9 cellular contexts compared by ENCODE assay signal in the genomic region with DNA sequence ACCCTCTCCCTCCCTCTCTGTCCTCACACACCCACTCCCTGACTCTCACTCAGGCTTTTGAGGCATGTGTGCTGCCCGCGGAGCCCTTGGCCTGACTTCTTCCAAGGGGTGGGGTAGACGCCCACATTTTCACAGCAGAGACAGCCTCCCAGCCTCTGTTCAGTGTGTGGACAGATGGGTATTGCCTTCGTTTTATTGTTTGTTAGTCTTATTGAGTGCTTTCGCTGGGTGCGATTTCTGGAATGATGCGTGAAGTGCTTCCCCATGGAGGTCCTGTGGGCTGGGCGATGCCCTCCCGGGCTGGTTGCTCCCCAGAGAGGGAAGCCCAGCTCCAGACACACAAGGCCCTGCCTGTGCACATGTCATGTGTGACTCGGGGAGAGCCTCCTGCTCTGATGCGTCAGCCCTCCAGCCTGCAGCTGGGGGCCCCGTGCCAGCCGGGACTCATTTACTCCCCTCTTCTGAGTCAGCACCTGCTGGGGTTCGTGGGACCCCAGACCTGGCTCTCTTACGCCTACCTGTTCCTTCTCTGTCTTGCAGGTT. TPM values are rescaled to one million over a fixed set of nuclear protein-coding genes. Genes with fewer than 3 reads are reported as not detected.
DNase-seq lines count a peak whose midpoint lies in the region; ATAC-seq, FAIRE-seq and TF ChIP-seq lines count a peak whose summit lies in the region.
"Had no signal": no experiment of that assay in that cellular context is flagged by ENCODE, and none has a peak within 500 bp of the region (broad histone marks: within the 10 kb centered on the region; RNA-seq: fewer than 3 reads in every experiment).

No MANE protein-coding gene starts in this region.

- no peak for ATAC-seq in HepG2
- ATAC-seq in right lobe of liver, result no peak

- DNase-seq in HepG2 (ENCODE audit: low spot score) (no peak), right lobe of liver (no peak), mammary epithelial cell (peak; percentile 46), mesenchymal stem cell (peak; percentile 16), vagina (ENCODE audit: extremely low spot score in 2 of 2) (no peak), cortex of kidney (lab: John Stamatoyannopoulos, UW) (no peak), mucosa of gallbladder (ENCODE audit: low spot score) (no peak), dermis blood vessel endothelial cell (no peak)
- DNase-seq: activated CD4-positive, CD25-positive, alpha-beta regulatory T cell had no signal

- FAIRE-seq in HepG2 (lab: Jason Lieb, UNC), result no peak

- H3K4me2 ChIP-seq in HepG2 (ENCODE audit: low read depth, low read length) (no peak overlapping the region), mammary epithelial cell (ENCODE audit: insufficient read depth, low read depth, low read length) (peak overlapping the region; percentile 16), mesenchymal stem cell (ENCODE audit: low read length, poor library complexity, severe bottlenecking) (no peak overlapping the region)

- peaks cover 45% of the 10 kb centered on the region for H3K79me1 ChIP-seq in mesenchymal stem cell (replicated peaks; ENCODE audit: low read length, poor library complexity, severe bottlenecking)

- no peak overlapping the region for H3K23ac ChIP-seq in mesenchymal stem cell (ENCODE audit: low read length in 2 of 2)

- H3K27ac ChIP-seq in HepG2 (ENCODE audit: extremely low read length, insufficient read depth, low read length), result no peak overlapping the region
- peak overlapping the region in 1 of 3 donors; percentile 29 for H3K27ac ChIP-seq in right lobe of liver
- H3K27ac ChIP-seq in mammary epithelial cell (ENCODE audit: insufficient read depth, low read depth, low read length), result peak overlapping the region; percentile 50
- no peak overlapping the region for H3K27ac ChIP-seq in mesenchymal stem cell (ENCODE audit: low read length, poor library complexity, severe bottlenecking)
- H3K27ac ChIP-seq in vagina, result peak overlapping the region; percentile 7

- no peak overlapping the region for H3K18ac ChIP-seq in mesenchymal stem cell (ENCODE audit: low read depth in 1 of 2, low read length in 2 of 2)

- peak overlapping the region in 1 of 2 experiments; percentile 64 for H3K14ac ChIP-seq in mesenchymal stem cell (ENCODE audit: low read length in 2 of 2)

- BruUV-seq in HepG2 (replicated peaks; lab: Mats Ljungman, UMichigan) (no TSS peak), mammary epithelial cell (replicated peaks; lab: Mats Ljungman, UMichigan) (no TSS peak)

- no peak overlapping the region for H2BK5ac ChIP-seq in mesenchymal stem cell (ENCODE audit: low read depth, low read length, poor library complexity, severe bottlenecking)

- no peaks in the 10 kb centered on the region; the same call in 1 of the 2 replicates for H4K20me1 ChIP-seq in HepG2 (ENCODE audit: insufficient read depth, low read length)
- H4K20me1 ChIP-seq in mammary epithelial cell (ENCODE audit: insufficient read depth, low read length), result peaks cover 2% of the 10 kb centered on the region

- TF ChIP-seq EP300 in HepG2 (IDR thresholded peaks at IDR 0.05; ENCODE audit: low read depth in 2 of 2, low read length in 2 of 2) (no peak), HepG2 (CRISPR knock-in tag; IDR thresholded peaks at IDR 0.05; ENCODE audit: borderline replicate concordance) (no peak)

- H3K9me3 ChIP-seq in HepG2 (ENCODE audit: low read length) (no peaks in the 10 kb centered on the region), right lobe of liver (no peaks in the 10 kb centered on the region), mammary epithelial cell (replicated peaks; ENCODE audit: insufficient read depth, low read length) (no peaks in the 10 kb centered on the region), mesenchymal stem cell (ENCODE audit: control insufficient read depth, low read length) (no peaks in the 10 kb centered on the region), vagina (no peaks in the 10 kb centered on the region)

- H4K91ac ChIP-seq in mesenchymal stem cell (ENCODE audit: low read length), result peak overlapping the region; percentile 52

- POLR2A ChIA-PET in HepG2 (lab: Yijun Ruan, JAX), result no interaction called here

- peaks cover 80% of the 10 kb centered on the region for H3K79me2 ChIP-seq in HepG2 (ENCODE audit: insufficient read depth, low read length)
- H3K79me2 ChIP-seq in mammary epithelial cell (ENCODE audit: insufficient read depth, low read length), result peaks cover 88% of the 10 kb centered on the region

- 95% methylated on average over 12 of the region's 15 CpGs for WGBS in HepG2 (ENCODE audit: low lambda C conversion rate)
- 40% methylated on average over 11 of the region's 15 CpGs for WGBS in right lobe of liver (ENCODE audit: insufficient coverage, low coverage, low lambda C conversion rate, missing lambda C conversion rate)
- 18% methylated on average over 15 of the region's 15 CpGs for WGBS in mammary epithelial cell (ENCODE audit: low coverage, missing lambda C conversion rate)
- WGBS in mesenchymal stem cell, result 87% methylated on average over 15 of the region's 15 CpGs

- H3K27me3 ChIP-seq in HepG2 (ENCODE audit: control insufficient read depth in 1 of 2, insufficient read depth in 2 of 2, low read length in 2 of 2), result no peaks in the 10 kb centered on the region; a peak in 1 of 5 replicates
- H3K27me3 ChIP-seq in right lobe of liver, result no peaks in the 10 kb centered on the region
- H3K27me3 ChIP-seq in mammary epithelial cell (ENCODE audit: insufficient read depth, low read length), result no peaks in the 10 kb centered on the region
- no peaks in the 10 kb centered on the region for H3K27me3 ChIP-seq in mesenchymal stem cell (ENCODE audit: control insufficient read depth in 1 of 2, insufficient read depth in 1 of 2, low read length in 2 of 2)
- no peaks in the 10 kb centered on the region for H3K27me3 ChIP-seq in vagina

- CTCF ChIA-PET in HepG2 (lab: Yijun Ruan, JAX; ENCODE audit: low intra/inter-chr PET ratio, low total read pairs), result no interaction called here
- CTCF ChIA-PET in mammary epithelial cell (lab: Charles Lee; ENCODE audit: low non-redundant PET), result no interaction called here

- TF ChIP-seq CTCF in HepG2 (CRISPR knock-in tag; IDR thresholded peaks at IDR 0.05), result no peak
- no peak for TF ChIP-seq CTCF in right lobe of liver (IDR thresholded peaks at IDR 0.05)
- no peak for TF ChIP-seq CTCF in mammary epithelial cell (conservative IDR thresholded peaks at IDR 0.05 in 1 of 2, IDR thresholded peaks at IDR 0.05 in 1 of 2; ENCODE audit: extremely low read depth in 1 of 2, insufficient read depth in 1 of 2, low read depth in 1 of 2, low read length in 2 of 2)
- no peak for TF ChIP-seq CTCF in vagina (IDR thresholded peaks at IDR 0.05)

- H3K36me3 ChIP-seq in HepG2 (replicated peaks in 1 of 2; ENCODE audit: control insufficient read depth in 1 of 2, insufficient read depth in 2 of 2, low read length in 2 of 2) (peaks cover 17 to 28% of the 10 kb centered on the region in 2 experiments; a peak in 3 of 5 replicates), right lobe of liver (peaks cover 0 to 2% (median 0%) of the 10 kb centered on the region in 4 donors), mammary epithelial cell (ENCODE audit: insufficient read depth, low read length) (no peaks in the 10 kb centered on the region), mesenchymal stem cell (ENCODE audit: control insufficient read depth in 1 of 2, insufficient read depth in 2 of 2, low read depth in 1 of 2, low read length in 2 of 2) (peaks cover 8 to 38% of the 10 kb centered on the region in 2 experiments), vagina (peaks cover 0 to 8% of the 10 kb centered on the region in 2 donors)

- no peak overlapping the region for H4K8ac ChIP-seq in mesenchymal stem cell (ENCODE audit: low read length)

- no peak for TF ChIP-seq RAD21 in HepG2 (CRISPR knock-in tag; IDR thresholded peaks at IDR 0.05)

- in situ Hi-C loops in HepG2 (cut with HindIII; ENCODE audit: extremely low pct_ligation_motif_present, low pct_unique_long_range_greater_than_20kb) (no loop called here), mammary epithelial cell (cut with MboI; ENCODE audit: low sequenced_read_pairs in 2 of 2) (loop anchor here in 1 of 2 donors (5.0 kb wide), 1 partner anchor 34 kb away; no protein-coding TSS in a partner anchor)

- intact Hi-C loops in HepG2 (cut with micrococcal nuclease; ENCODE audit: unreplicated experiment) (no loop called here), right lobe of liver (cut with DNase I) (no loop called here), mammary epithelial cell (cut with micrococcal nuclease) (no loop called here), vagina (cut with DNase I) (no loop called here)

- H2BK15ac ChIP-seq in mesenchymal stem cell (ENCODE audit: low read depth, poor library complexity, severe bottlenecking), result no peak overlapping the region

- dilution Hi-C loops in mammary epithelial cell (cut with HindIII; ENCODE audit: low sequenced_read_pairs), result no loop called here

- H2AK5ac ChIP-seq in mesenchymal stem cell (ENCODE audit: low read length, severe bottlenecking), result peak overlapping the region; percentile 72

- H2BK12ac ChIP-seq in mesenchymal stem cell (ENCODE audit: low read length in 2 of 2), result no peak overlapping the region

- H3K4me1 ChIP-seq in HepG2 (ENCODE audit: insufficient read depth, low read length) (peaks cover 89% of the 10 kb centered on the region), right lobe of liver (peaks cover 0 to 85% (median 28%) of the 10 kb centered on the region in 4 donors), mammary epithelial cell (ENCODE audit: insufficient read depth, low read length) (peaks cover 43% of the 10 kb centered on the region), mesenchymal stem cell (ENCODE audit: control insufficient read depth, insufficient read depth, low read depth, low read length) (peaks cover 63% of the 10 kb centered on the region), vagina (peaks cover 54% of the 10 kb centered on the region)

- H3K9ac ChIP-seq in HepG2 (ENCODE audit: insufficient read depth, low read depth, low read length) (no peak overlapping the region), mammary epithelial cell (ENCODE audit: insufficient read depth, low read length) (no peak overlapping the region), mesenchymal stem cell (ENCODE audit: low read length) (peak overlapping the region; percentile 12)

- no peak overlapping the region for H2AFZ ChIP-seq in HepG2 (ENCODE audit: low read length)
- no peak overlapping the region for H2AFZ ChIP-seq in mammary epithelial cell (ENCODE audit: low read depth, low read length)
- H2AFZ ChIP-seq in mesenchymal stem cell (ENCODE audit: low read depth, low read length), result no peak overlapping the region

- H2BK120ac ChIP-seq in mesenchymal stem cell (ENCODE audit: low read depth, low read length), result no peak overlapping the region

- H3K4ac ChIP-seq in mesenchymal stem cell (ENCODE audit: low read depth in 1 of 2, low read length in 2 of 2), result no peak overlapping the region

- no peak for TF ChIP-seq POLR2A in HepG2 (IDR thresholded peaks at IDR 0.05; ENCODE audit: insufficient read depth in 1 of 2, low read depth in 2 of 2, low read length in 2 of 2)
- no peak for TF ChIP-seq POLR2A in right lobe of liver (IDR thresholded peaks at IDR 0.05)
- TF ChIP-seq POLR2A in vagina (IDR thresholded peaks at IDR 0.05), result no peak

- H3K4me3 ChIP-seq in HepG2 (replicated peaks in 1 of 3; ENCODE audit: insufficient read depth in 1 of 3, low read depth in 2 of 3, low read length in 3 of 3) (no peak overlapping the region), right lobe of liver (no peak overlapping the region), mammary epithelial cell (replicated peaks in 1 of 3; ENCODE audit: insufficient read depth in 1 of 3, low read depth in 2 of 3, low read length in 3 of 3) (no peak overlapping the region), mesenchymal stem cell (ENCODE audit: insufficient read depth in 1 of 2, low read depth in 1 of 2, low read length in 2 of 2) (no peak overlapping the region), vagina (no peak overlapping the region)

RNA-seq across cellular contexts. Expression of a gene that starts 14.7 kb away (rescaled TPM):
- total RNA-seq in HepG2 (2016; rRNA removed; fragmentation: Illumina TruSeq; extraction: Trizol), result 114 and 151 TPM in 2 replicates
- 28.6 and 35.2 TPM in 2 replicates for total RNA-seq in HepG2 (2016; cell fraction: cytosol; rRNA removed; fragmentation: Illumina TruSeq; extraction: Trizol; ENCODE audit: low read depth)
- 115 and 149 TPM in 2 replicates for total RNA-seq in HepG2 (2016; cell fraction: insoluble cytoplasmic fraction; rRNA removed; fragmentation: Illumina TruSeq; extraction: Trizol)
- total RNA-seq in HepG2 (2016; cell fraction: membrane; rRNA removed; fragmentation: Illumina TruSeq; extraction: Trizol), result 62.0 and 68.5 TPM in 2 replicates
- total RNA-seq in HepG2 (2016; cell fraction: nucleus; rRNA removed; fragmentation: Illumina TruSeq; extraction: Trizol), result 61.1 and 71.3 TPM in 2 replicates
- polyA plus RNA-seq in HepG2 (2011; rRNA removed), result 165 and 184 TPM in 2 replicates
- 146 and 162 TPM in 2 replicates for polyA plus RNA-seq in HepG2 (2011; cell fraction: cytosol; rRNA removed)
- 215 and 264 TPM in 2 replicates for polyA plus RNA-seq in HepG2 (2011; cell fraction: nucleus; rRNA removed)
- 82.4 and 87.9 TPM in 2 replicates for polyA plus RNA-seq in HepG2 (2012)
- polyA plus RNA-seq in HepG2 (2016; cell fraction: cytosol; fragmentation: Illumina TruSeq; extraction: Trizol; ENCODE audit: low read depth), result 45.4 and 55.7 TPM in 2 replicates
- polyA plus RNA-seq in HepG2 (2016; cell fraction: insoluble cytoplasmic fraction; fragmentation: Illumina TruSeq; extraction: Trizol; ENCODE audit: low read depth), result 135 and 141 TPM in 2 replicates
- 56.2 and 56.5 TPM in 2 replicates for polyA plus RNA-seq in HepG2 (2016; cell fraction: membrane; fragmentation: Illumina TruSeq; extraction: Trizol; ENCODE audit: low read depth)
- polyA plus RNA-seq in HepG2 (2016; cell fraction: nucleus; fragmentation: Illumina TruSeq; extraction: Trizol; ENCODE audit: insufficient read depth, low read depth), result 113 and 114 TPM in 2 replicates
- polyA minus RNA-seq in HepG2 (2011; rRNA and poly(A)+ RNA removed; ENCODE audit: low replicate concordance), result 159 and 241 TPM in 2 replicates
- 48.1 and 61.1 TPM in 2 replicates for polyA minus RNA-seq in HepG2 (2011; cell fraction: cytosol; rRNA and poly(A)+ RNA removed)
- polyA minus RNA-seq in HepG2 (2011; cell fraction: nucleus; rRNA and poly(A)+ RNA removed), result 60.5 and 61.0 TPM in 2 replicates
- 10 to 100 TPM; 52.9 to 87.5 (median 58.9) TPM for total RNA-seq in right lobe of liver
- 100 to 1,000 TPM in 1 of 2 donors, 10 to 100 TPM in 1; 51.5 to 152 TPM for total RNA-seq in mammary epithelial cell
- 217 TPM for polyA plus RNA-seq in mammary epithelial cell
- 129 TPM for polyA minus RNA-seq in mammary epithelial cell
- polyA plus RNA-seq in mesenchymal stem cell (2013, experiment 1 of 2), result 72.9 TPM
- 72.1 TPM for polyA plus RNA-seq in mesenchymal stem cell (2013, experiment 2 of 2)
- 58.7 TPM for total RNA-seq in vagina
- 188 TPM for total RNA-seq in mucosa of gallbladder
- 47.0 and 87.4 TPM in 2 replicates for total RNA-seq in dermis blood vessel endothelial cell

RNA-seq across cellular contexts. Expression of a gene that starts 42.5 kb away (rescaled TPM):
- 11.7 and 15.8 TPM in 2 replicates for total RNA-seq in HepG2 (2016; rRNA removed; fragmentation: Illumina TruSeq; extraction: Trizol)
- total RNA-seq in HepG2 (2016; cell fraction: cytosol; rRNA removed; fragmentation: Illumina TruSeq; extraction: Trizol; ENCODE audit: low read depth), result 8.0 and 9.1 TPM in 2 replicates
- total RNA-seq in HepG2 (2016; cell fraction: insoluble cytoplasmic fraction; rRNA removed; fragmentation: Illumina TruSeq; extraction: Trizol), result 11.9 and 14.9 TPM in 2 replicates
- total RNA-seq in HepG2 (2016; cell fraction: membrane; rRNA removed; fragmentation: Illumina TruSeq; extraction: Trizol), result 9.8 and 11.8 TPM in 2 replicates
- total RNA-seq in HepG2 (2016; cell fraction: nucleus; rRNA removed; fragmentation: Illumina TruSeq; extraction: Trizol), result 6.6 and 7.1 TPM in 2 replicates
- 94.1 and 110 TPM in 2 replicates for polyA plus RNA-seq in HepG2 (2011; rRNA removed)
- polyA plus RNA-seq in HepG2 (2011; cell fraction: cytosol; rRNA removed), result 129 and 137 TPM in 2 replicates
- polyA plus RNA-seq in HepG2 (2011; cell fraction: nucleus; rRNA removed), result 53.4 and 59.2 TPM in 2 replicates
- polyA plus RNA-seq in HepG2 (2012), result 58.7 and 69.9 TPM in 2 replicates
- 34.3 and 43.0 TPM in 2 replicates for polyA plus RNA-seq in HepG2 (2016; cell fraction: cytosol; fragmentation: Illumina TruSeq; extraction: Trizol; ENCODE audit: low read depth)
- polyA plus RNA-seq in HepG2 (2016; cell fraction: insoluble cytoplasmic fraction; fragmentation: Illumina TruSeq; extraction: Trizol; ENCODE audit: low read depth), result 53.0 and 57.2 TPM in 2 replicates
- polyA plus RNA-seq in HepG2 (2016; cell fraction: membrane; fragmentation: Illumina TruSeq; extraction: Trizol; ENCODE audit: low read depth), result 32.8 and 40.2 TPM in 2 replicates
- polyA plus RNA-seq in HepG2 (2016; cell fraction: nucleus; fragmentation: Illumina TruSeq; extraction: Trizol; ENCODE audit: insufficient read depth, low read depth), result 34.9 and 36.2 TPM in 2 replicates
- 37.2 and 51.7 TPM in 2 replicates for polyA minus RNA-seq in HepG2 (2011; rRNA and poly(A)+ RNA removed; ENCODE audit: low replicate concordance)
- polyA minus RNA-seq in HepG2 (2011; cell fraction: cytosol; rRNA and poly(A)+ RNA removed), result 24.0 and 25.6 TPM in 2 replicates
- polyA minus RNA-seq in HepG2 (2011; cell fraction: nucleus; rRNA and poly(A)+ RNA removed), result 9.0 and 15.4 TPM in 2 replicates
- 100 to 1,000 TPM in 1 of 6 experiments, 10 to 100 TPM in 5; 16.6 to 137 (median 23.2) TPM for total RNA-seq in right lobe of liver
- 10 to 100 TPM; 10.7 to 78.9 TPM for total RNA-seq in mammary epithelial cell
- polyA plus RNA-seq in mammary epithelial cell, result 148 TPM
- polyA minus RNA-seq in mammary epithelial cell, result 31.7 TPM
- polyA plus RNA-seq in mesenchymal stem cell (2013, experiment 1 of 2), result 276 TPM
- polyA plus RNA-seq in mesenchymal stem cell (2013, experiment 2 of 2), result 282 TPM
- 173 TPM for total RNA-seq in vagina
- 68.2 TPM for total RNA-seq in mucosa of gallbladder
- 6.3 and 8.5 TPM in 2 replicates for total RNA-seq in dermis blood vessel endothelial cell

RNA-seq across cellular contexts. Expression of a gene that starts 55.8 kb away (rescaled TPM):
- total RNA-seq in HepG2 (2016; rRNA removed; fragmentation: Illumina TruSeq; extraction: Trizol) (24.6 and 35.1 TPM in 2 replicates), right lobe of liver (10 to 100 TPM in 4 of 6 experiments, 1 to 10 TPM in 2; 8.8 to 25.1 (median 12.9) TPM), mammary epithelial cell (10 to 100 TPM; 20.7 to 40.8 TPM), vagina (18.2 TPM), mucosa of gallbladder (19.2 TPM), dermis blood vessel endothelial cell (18.4 and 22.7 TPM in 2 replicates)
- 16.9 and 17.1 TPM in 2 replicates for total RNA-seq in HepG2 (2016; cell fraction: cytosol; rRNA removed; fragmentation: Illumina TruSeq; extraction: Trizol; ENCODE audit: low read depth)
- total RNA-seq in HepG2 (2016; cell fraction: insoluble cytoplasmic fraction; rRNA removed; fragmentation: Illumina TruSeq; extraction: Trizol), result 24.1 and 32.9 TPM in 2 replicates
- 10.3 and 11.2 TPM in 2 replicates for total RNA-seq in HepG2 (2016; cell fraction: membrane; rRNA removed; fragmentation: Illumina TruSeq; extraction: Trizol)
- 29.9 and 34.8 TPM in 2 replicates for total RNA-seq in HepG2 (2016; cell fraction: nucleus; rRNA removed; fragmentation: Illumina TruSeq; extraction: Trizol)
- polyA plus RNA-seq in HepG2 (2011; rRNA removed) (20.1 and 22.2 TPM in 2 replicates), mammary epithelial cell (21.9 TPM)
- polyA plus RNA-seq in HepG2 (2011; cell fraction: cytosol; rRNA removed), result 11.2 and 11.3 TPM in 2 replicates
- polyA plus RNA-seq in HepG2 (2011; cell fraction: nucleus; rRNA removed), result 110 and 114 TPM in 2 replicates
- polyA plus RNA-seq in HepG2 (2012), result 22.7 and 27.0 TPM in 2 replicates
- polyA plus RNA-seq in HepG2 (2016; cell fraction: cytosol; fragmentation: Illumina TruSeq; extraction: Trizol; ENCODE audit: low read depth), result 3.0 and 3.7 TPM in 2 replicates
- 25.7 and 32.8 TPM in 2 replicates for polyA plus RNA-seq in HepG2 (2016; cell fraction: insoluble cytoplasmic fraction; fragmentation: Illumina TruSeq; extraction: Trizol; ENCODE audit: low read depth)
- polyA plus RNA-seq in HepG2 (2016; cell fraction: membrane; fragmentation: Illumina TruSeq; extraction: Trizol; ENCODE audit: low read depth), result 4.3 and 6.1 TPM in 2 replicates
- 70.6 and 74.1 TPM in 2 replicates for polyA plus RNA-seq in HepG2 (2016; cell fraction: nucleus; fragmentation: Illumina TruSeq; extraction: Trizol; ENCODE audit: insufficient read depth, low read depth)
- polyA minus RNA-seq in HepG2 (2011; rRNA and poly(A)+ RNA removed; ENCODE audit: low replicate concordance), result 9.8 and 26.9 TPM in 2 replicates
- 5.9 and 9.7 TPM in 2 replicates for polyA minus RNA-seq in HepG2 (2011; cell fraction: cytosol; rRNA and poly(A)+ RNA removed)
- polyA minus RNA-seq in HepG2 (2011; cell fraction: nucleus; rRNA and poly(A)+ RNA removed), result 27.0 and 37.2 TPM in 2 replicates
- 134 TPM for polyA minus RNA-seq in mammary epithelial cell
- 14.5 TPM for polyA plus RNA-seq in mesenchymal stem cell (2013, experiment 1 of 2)
- 14.1 TPM for polyA plus RNA-seq in mesenchymal stem cell (2013, experiment 2 of 2)

Comparison
In these comparisons a context has a peak if more than half of its experiments do, and no peak if none do; other contexts are left out.
1. DNase-seq: peak in mammary epithelial cell (single experiment) and mesenchymal stem cell (single experiment); none in HepG2 (single experiment), right lobe of liver (0 of 3), vagina (0 of 2), cortex of kidney (single experiment), mucosa of gallbladder (single experiment) and dermis blood vessel endothelial cell (single experiment).
2. H3K27ac ChIP-seq: peak in mammary epithelial cell (single experiment) and vagina (single experiment); none in HepG2 (single experiment) and mesenchymal stem cell (single experiment).